18 cellular contexts compared by ENCODE assay signal in the genomic region with DNA sequence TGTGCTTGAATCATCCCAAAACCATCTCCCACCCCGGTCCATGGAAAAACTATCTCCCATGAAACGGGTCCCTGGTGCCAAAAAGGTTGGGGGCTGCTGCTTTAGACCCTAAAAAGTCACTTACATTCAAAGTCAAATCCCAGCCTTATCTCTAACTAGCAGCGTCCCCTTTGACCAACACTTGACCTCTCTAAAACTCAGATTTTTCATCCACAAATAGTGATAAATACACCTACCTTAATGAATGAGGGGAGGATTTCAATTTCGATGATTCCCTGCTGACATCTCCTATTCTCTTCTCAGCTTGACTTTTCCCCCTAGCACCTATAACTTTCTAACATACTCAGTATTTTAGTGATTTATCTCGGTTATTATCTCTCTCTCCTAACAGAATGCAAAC.
"Had no signal": no experiment of that assay in that cellular context is flagged by ENCODE, and none has a peak within 500 bp of the region (broad histone marks: within the 10 kb centered on the region; RNA-seq: fewer than 3 reads in every experiment).

No MANE protein-coding gene starts in this region.

- H3K36me3 ChIP-seq: neutrophil, spleen had no signal

- H3K9me3 ChIP-seq: neutrophil, spleen had no signal

- H3K27me3 ChIP-seq: foreskin keratinocyte, neutrophil, spleen had no signal

- H3K27ac Mint-ChIP-seq: endodermal cell had no signal

- H3K27ac ChIP-seq: coronary artery, foreskin keratinocyte, neutrophil, spleen had no signal

- H3K4me3 ChIP-seq: coronary artery, lung, spleen had no signal

- ATAC-seq: foreskin keratinocyte, left colon, left ventricle myocardium superior, sciatic nerve had no signal

- H3K9me3 Mint-ChIP-seq: endodermal cell had no signal

- H3K4me3 Mint-ChIP-seq: endodermal cell had no signal

- DNase-seq: effector CD4-positive, alpha-beta T cell; erythroblast; foreskin keratinocyte; kidney; left colon; left ventricle myocardium superior; mesenchymal stem cell; midbrain; spleen; stimulated activated CD4-positive, alpha-beta T cell treated with anti-CD3 and anti-CD28 coated beads, Interleukin-2, amount 100 ng/mL, for 24 hours; stimulated activated CD4-positive, alpha-beta T cell treated with anti-CD3 and anti-CD28 coated beads, Interleukin-4, amount 100 ng/mL, for 4 hours; stimulated activated naive CD4-positive, alpha-beta T cell treated with Interleukin-2 at 50 U/mL for 16 hours; trophoblast cell had no signal
